ENCODE assay signal across 14 cellular contexts in genomic region chr21:43311303-43311817, GRCh38.
A peak's percentile ranks its signal among the peaks of the same experiment; 100 is the strongest.
DNase-seq lines count a peak whose midpoint lies in the region; ATAC-seq, FAIRE-seq and TF ChIP-seq lines count a peak whose summit lies in the region.
"Had no signal": no experiment of that assay in that cellular context is flagged by ENCODE, and none has a peak within 500 bp of the region (broad histone marks: within the 10 kb centered on the region; RNA-seq: fewer than 3 reads in every experiment).

No MANE protein-coding gene starts in this region.

- H3K4me1 Mint-ChIP-seq in activated T-helper 2 cell treated with anti-CD3 and anti-CD28 coated beads, Interferon-gamma antibody, Interleukin-2, Interleukin-4, amounts not matched to agents 10 μg/mL and 5 μg/mL and 100 μg/mL, durations not matched to agents 14 hours and 24 hours and 36 hours (ENCODE audit: low read depth) = peaks cover 7% of the 10 kb centered on the region

- FAIRE-seq in kidney (lab: Jason Lieb, UNC) = no peak
- FAIRE-seq: GM12891 had no signal

- no peak for ATAC-seq in omental fat pad (ENCODE audit: low FRiP score)
- ATAC-seq: PC-3 had no signal

- no peak overlapping the region for H3K27ac Mint-ChIP-seq in activated T-helper 2 cell treated with anti-CD3 and anti-CD28 coated beads, Interferon-gamma antibody, Interleukin-2, Interleukin-4, amounts not matched to agents 10 μg/mL and 5 μg/mL and 100 μg/mL, durations not matched to agents 14 hours and 24 hours and 36 hours

- intact Hi-C loops in kidney (cut with DNase I) (no loop called here), thyroid gland (cut with DNase I) (no loop called here)
- intact Hi-C loops in activated T-helper 2 cell treated with anti-CD3 and anti-CD28 coated beads, Interferon-gamma antibody, Interleukin-2, Interleukin-4, amounts not matched to agents 10 μg/mL and 5 μg/mL and 100 μg/mL, durations not matched to agents 14 hours and 24 hours and 36 hours (cut with micrococcal nuclease) = no loop called here

- H3K4me3 Mint-ChIP-seq in activated T-helper 2 cell treated with anti-CD3 and anti-CD28 coated beads, Interferon-gamma antibody, Interleukin-2, Interleukin-4, amounts not matched to agents 10 μg/mL and 5 μg/mL and 100 μg/mL, durations not matched to agents 14 hours and 24 hours and 36 hours (ENCODE audit: low read depth) = no peak overlapping the region
- H3K4me3 Mint-ChIP-seq: CD4-positive, CD25-positive, alpha-beta regulatory T cell had no signal

- H3K9me3 Mint-ChIP-seq in activated T-helper 2 cell treated with anti-CD3 and anti-CD28 coated beads, Interferon-gamma antibody, Interleukin-2, Interleukin-4, amounts not matched to agents 10 μg/mL and 5 μg/mL and 100 μg/mL, durations not matched to agents 14 hours and 24 hours and 36 hours = no peaks in the 10 kb centered on the region
- H3K9me3 Mint-ChIP-seq: CD4-positive, CD25-positive, alpha-beta regulatory T cell had no signal

- peak; percentile 89 for DNase-seq in DMS153 (lab: John Stamatoyannopoulos, UW)
- DNase-seq in NCI-H1105 (lab: John Stamatoyannopoulos, UW) = peak; percentile 89
- DNase-seq in NCI-H748 treated with DMSO at 0.1 percent for 48 hours (lab: John Stamatoyannopoulos, UW) = peak; percentile 57
- peak; percentile 41 for DNase-seq in kidney
- DNase-seq in omental fat pad (ENCODE audit: low spot score) = no peak
- no peak for DNase-seq in anterior cingulate cortex (lab: John Stamatoyannopoulos, UW)
- DNase-seq in thyroid gland = no peak
- no peak for DNase-seq in activated T-helper 2 cell treated with anti-CD3 and anti-CD28 coated beads, Interferon-gamma antibody, Interleukin-2, Interleukin-4, amounts not matched to agents 10 μg/mL and 5 μg/mL and 100 μg/mL, durations not matched to agents 14 hours and 24 hours and 36 hours (ENCODE audit: low spot score)
- DNase-seq: cerebellar nuclear complex, PC-3 had no signal

- H3K4me1 ChIP-seq in kidney (ENCODE audit: control insufficient read depth in 1 of 2, insufficient read depth in 1 of 2, low read depth in 1 of 2, low read length in 2 of 2) = peaks cover 5 to 10% of the 10 kb centered on the region in 2 donors
- no peaks in the 10 kb centered on the region for H3K4me1 ChIP-seq in thyroid gland

- H3K4me3 ChIP-seq in kidney (ENCODE audit: low read length in 2 of 2) (no peak overlapping the region), thyroid gland (replicated peaks in 1 of 3) (no peak overlapping the region)
- H3K4me3 ChIP-seq: lung, vagina had no signal

- H3K9me3 ChIP-seq in kidney (ENCODE audit: control insufficient read depth in 1 of 2, low read length in 2 of 2) (no peaks in the 10 kb centered on the region), thyroid gland (no peaks in the 10 kb centered on the region)
- H3K9me3 ChIP-seq: vagina had no signal

- H3K9ac ChIP-seq in kidney (ENCODE audit: low read length in 2 of 2) = no peak overlapping the region

- no peaks in the 10 kb centered on the region for H3K36me3 Mint-ChIP-seq in activated T-helper 2 cell treated with anti-CD3 and anti-CD28 coated beads, Interferon-gamma antibody, Interleukin-2, Interleukin-4, amounts not matched to agents 10 μg/mL and 5 μg/mL and 100 μg/mL, durations not matched to agents 14 hours and 24 hours and 36 hours (ENCODE audit: low read depth)
- H3K36me3 Mint-ChIP-seq: CD4-positive, CD25-positive, alpha-beta regulatory T cell had no signal

- peaks cover 7% of the 10 kb centered on the region for H3K27me3 Mint-ChIP-seq in activated T-helper 2 cell treated with anti-CD3 and anti-CD28 coated beads, Interferon-gamma antibody, Interleukin-2, Interleukin-4, amounts not matched to agents 10 μg/mL and 5 μg/mL and 100 μg/mL, durations not matched to agents 14 hours and 24 hours and 36 hours (ENCODE audit: low read depth)

- TF ChIP-seq CTCF in kidney (IDR thresholded peaks at IDR 0.05; ENCODE audit: borderline replicate concordance, extremely low read depth, insufficient read depth) = no peak
- no peak for TF ChIP-seq CTCF in omental fat pad (IDR thresholded peaks at IDR 0.05)
- TF ChIP-seq CTCF in thyroid gland (IDR thresholded peaks at IDR 0.05) = no peak

- TF ChIP-seq POLR2A in thyroid gland (IDR thresholded peaks at IDR 0.05) = no peak

- no peaks in the 10 kb centered on the region for H3K36me3 ChIP-seq in kidney (ENCODE audit: control insufficient read depth in 1 of 2, insufficient read depth in 2 of 2, low read length in 2 of 2)
- H3K36me3 ChIP-seq in thyroid gland = no peaks in the 10 kb centered on the region
- H3K36me3 ChIP-seq: vagina had no signal

- H3K27ac ChIP-seq in kidney (ENCODE audit: low read depth in 2 of 2, low read length in 2 of 2) (no peak overlapping the region), thyroid gland (no peak overlapping the region)
- H3K27ac ChIP-seq: vagina had no signal

- no peaks in the 10 kb centered on the region for H3K27me3 ChIP-seq in thyroid gland
- H3K27me3 ChIP-seq: vagina had no signal

- WGBS in thyroid gland, 2 donors = 73 to 79% methylated on average over 8 of the region's 8 CpGs

Comparison
In these comparisons a context has a peak if more than half of its experiments do, and no peak if none do; other contexts are left out.
1. DNase-seq: peak in DMS153 (single experiment), NCI-H1105 (single experiment), NCI-H748 treated with DMSO at 0.1 percent for 48 hours (single experiment) and kidney (single experiment); none in omental fat pad (single experiment), anterior cingulate cortex (0 of 58), thyroid gland (0 of 2) and activated T-helper 2 cell treated with anti-CD3 and anti-CD28 coated beads, Interferon-gamma antibody, Interleukin-2, Interleukin-4, amounts not matched to agents 10 μg/mL and 5 μg/mL and 100 μg/mL, durations not matched to agents 14 hours and 24 hours and 36 hours (single experiment).